ENCODE assay signal across 13 cellular contexts in the genomic region with DNA sequence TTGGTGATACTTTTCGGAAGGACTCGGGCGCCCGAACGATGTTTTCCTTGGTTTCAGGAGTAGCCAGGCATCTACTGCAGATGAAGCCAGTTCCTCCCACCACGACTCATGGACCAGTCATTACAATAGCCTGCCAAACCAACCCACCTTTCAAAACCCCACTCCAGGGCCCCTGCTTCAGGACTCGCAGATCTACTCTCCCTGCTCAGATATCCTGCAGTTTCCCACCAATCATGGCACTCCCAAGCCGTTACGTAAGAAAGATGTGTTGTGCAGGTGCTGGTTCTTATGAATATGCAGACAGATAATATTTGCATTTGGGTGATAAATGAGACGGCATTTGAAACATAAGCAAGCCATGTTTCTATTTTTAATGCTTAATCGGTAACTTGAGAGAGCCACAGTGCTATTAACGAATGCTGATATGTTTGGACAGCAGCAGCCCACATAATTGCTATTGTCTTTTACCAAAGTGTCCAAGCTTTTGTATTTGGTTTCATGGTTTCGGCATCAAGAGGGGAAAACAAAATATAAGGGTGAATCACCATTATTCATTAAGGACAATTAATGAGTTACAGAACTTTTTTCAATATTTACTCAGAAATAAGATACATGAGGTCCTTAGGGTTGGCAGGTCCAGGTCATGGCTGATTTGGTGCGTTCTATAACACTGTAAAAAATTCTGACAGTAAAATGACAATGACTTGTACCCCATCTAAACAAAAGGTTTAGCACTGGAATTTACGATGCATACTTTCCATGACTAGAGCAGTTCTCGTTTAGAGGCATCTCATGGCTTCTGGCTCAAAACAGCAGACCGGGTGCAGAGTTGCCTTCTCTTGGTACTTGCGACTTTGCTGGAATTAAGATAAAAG. TPM values are rescaled to one million over a fixed set of nuclear protein-coding genes. Genes with fewer than 3 reads are reported as not detected.
DNase-seq lines count a peak whose midpoint lies in the region; ATAC-seq and TF ChIP-seq lines count a peak whose summit lies in the region.
"Had no signal": no experiment of that assay in that cellular context is flagged by ENCODE, and none has a peak within 500 bp of the region (broad histone marks: within the 10 kb centered on the region; RNA-seq: fewer than 3 reads in every experiment).

No MANE protein-coding gene starts in this region.

- peaks cover 3% of the 10 kb centered on the region for H3K9me3 Mint-ChIP-seq in glutamatergic neuron (ENCODE audit: unreplicated experiment)

- in situ Hi-C loops in Caki2 (cut with HindIII; ENCODE audit: low pct_unique_long_range_greater_than_20kb, low sequenced_read_pairs), result no loop called here

- no peak overlapping the region for H3K27ac Mint-ChIP-seq in T-helper 17 cell
- H3K27ac Mint-ChIP-seq in glutamatergic neuron (ENCODE audit: unreplicated experiment), result no peak overlapping the region

- H3K79me2 ChIP-seq in OCI-LY3 (ENCODE audit: low read length), result no peaks in the 10 kb centered on the region

- H2AFZ ChIP-seq in OCI-LY3 (ENCODE audit: low read depth, low read length), result no peak overlapping the region

- H3K36me3 Mint-ChIP-seq in T-helper 17 cell (ENCODE audit: low read depth) (peaks cover 4% of the 10 kb centered on the region), glutamatergic neuron (ENCODE audit: unreplicated experiment) (no peaks in the 10 kb centered on the region)

- no peaks in the 10 kb centered on the region for H3K9me3 ChIP-seq in OCI-LY3 (ENCODE audit: insufficient read depth, low read length)
- H3K9me3 ChIP-seq in T-helper 17 cell (ENCODE audit: control insufficient read depth, low read length, poor library complexity, severe bottlenecking), result no peaks in the 10 kb centered on the region
- H3K9me3 ChIP-seq: right atrium auricular region had no signal

- DNase-seq in Caki2 (ENCODE audit: low read depth), result peak; percentile 43
- DNase-seq in HuH-7 (ENCODE audit: low spot score), result no peak
- no peak for DNase-seq in T-helper 17 cell
- DNase-seq in glutamatergic neuron, result no peak
- DNase-seq: AML-193, IMR-90, NCI-H82 had no signal

- H3K4me1 ChIP-seq in OCI-LY3 (ENCODE audit: low read length), result peaks cover 37% of the 10 kb centered on the region

- H3K27me3 Mint-ChIP-seq in T-helper 17 cell, result peaks cover 67% of the 10 kb centered on the region
- peaks cover 11% of the 10 kb centered on the region for H3K27me3 Mint-ChIP-seq in glutamatergic neuron (ENCODE audit: unreplicated experiment)

- H3K27ac ChIP-seq in OCI-LY3 (ENCODE audit: low read length), result no peak overlapping the region
- H3K27ac ChIP-seq: right atrium auricular region had no signal

- H3K4me3 Mint-ChIP-seq in T-helper 17 cell (no peak overlapping the region), glutamatergic neuron (ENCODE audit: unreplicated experiment) (no peak overlapping the region)

- no peak overlapping the region for H3K9ac ChIP-seq in OCI-LY3 (ENCODE audit: low read length)

- H3K36me3 ChIP-seq in OCI-LY3 (replicated peaks; ENCODE audit: low read depth, low read length), result no peaks in the 10 kb centered on the region
- H3K36me3 ChIP-seq: right atrium auricular region had no signal

- peak overlapping the region; percentile 54 for H3K4me2 ChIP-seq in OCI-LY3 (ENCODE audit: low read length)

- no peaks in the 10 kb centered on the region for H4K20me1 ChIP-seq in OCI-LY3 (ENCODE audit: insufficient read depth, low read length)

- peak overlapping the region; percentile 24 for H3K4me3 ChIP-seq in OCI-LY3 (ENCODE audit: low read length)
- H3K4me3 ChIP-seq: lung, right atrium auricular region had no signal

- no peak for TF ChIP-seq CTCF in OCI-LY3 (IDR thresholded peaks at IDR 0.05; ENCODE audit: low read depth, low read length)
- no peak for TF ChIP-seq CTCF in glutamatergic neuron (IDR thresholded peaks at IDR 0.05; ENCODE audit: partially characterized antibody, unreplicated experiment)

- H3K4me1 Mint-ChIP-seq in T-helper 17 cell, result peaks cover 12% of the 10 kb centered on the region
- H3K4me1 Mint-ChIP-seq in glutamatergic neuron (ENCODE audit: low read depth, unreplicated experiment), result no peaks in the 10 kb centered on the region

- ATAC-seq in GM19043 (IDR thresholded peaks at IDR 0.05; ENCODE audit: low read depth, unreplicated experiment), result peak; percentile 38
- ATAC-seq in HG02973 (IDR thresholded peaks at IDR 0.05; ENCODE audit: unreplicated experiment), result peak; percentile 37
- no peak for ATAC-seq in GM21390 (IDR thresholded peaks at IDR 0.05; ENCODE audit: unreplicated experiment)
- ATAC-seq in T-helper 17 cell, result no peak

- H3K27me3 ChIP-seq in OCI-LY3 (ENCODE audit: low read depth, low read length), result peaks cover 65% of the 10 kb centered on the region
- H3K27me3 ChIP-seq: right atrium auricular region had no signal

RNA-seq across cellular contexts. Expression of a gene that starts 3.7 kb away (rescaled TPM):
- 3.2 and 5.7 TPM in 2 replicates for total RNA-seq in Caki2 (2014; rRNA removed; shearing (Covaris generic); ENCODE audit: low replicate concordance)
- total RNA-seq in T-helper 17 cell (not detected), glutamatergic neuron (ENCODE audit: unreplicated experiment) (not detected)

RNA-seq across cellular contexts. Expression of a gene that starts 38.6 kb away (rescaled TPM):
- 14.7 and 19.4 TPM in 2 replicates for total RNA-seq in Caki2 (2014; rRNA removed; shearing (Covaris generic); ENCODE audit: low replicate concordance)
- total RNA-seq in T-helper 17 cell (1 to 10 TPM in 1 of 2 donors, under 1 TPM in 1; 0.32 to 1.7 TPM), glutamatergic neuron (ENCODE audit: unreplicated experiment) (21.2 TPM)

RNA-seq across cellular contexts. Expression of a gene that starts 40.6 kb away (rescaled TPM):
- total RNA-seq in Caki2 (2014; rRNA removed; shearing (Covaris generic); ENCODE audit: low replicate concordance), result 11.7 and 13.1 TPM in 2 replicates
- total RNA-seq in T-helper 17 cell (10 to 100 TPM; 38.0 to 44.5 TPM), glutamatergic neuron (ENCODE audit: unreplicated experiment) (21.1 TPM)

Comparison
In these comparisons a context has a peak if more than half of its experiments do, and no peak if none do; other contexts are left out.
1. ATAC-seq: peak in GM19043 (single experiment) and HG02973 (single experiment); none in GM21390 (single experiment) and T-helper 17 cell (single experiment).